18 cellular contexts compared by ENCODE assay signal in the genomic region with DNA sequence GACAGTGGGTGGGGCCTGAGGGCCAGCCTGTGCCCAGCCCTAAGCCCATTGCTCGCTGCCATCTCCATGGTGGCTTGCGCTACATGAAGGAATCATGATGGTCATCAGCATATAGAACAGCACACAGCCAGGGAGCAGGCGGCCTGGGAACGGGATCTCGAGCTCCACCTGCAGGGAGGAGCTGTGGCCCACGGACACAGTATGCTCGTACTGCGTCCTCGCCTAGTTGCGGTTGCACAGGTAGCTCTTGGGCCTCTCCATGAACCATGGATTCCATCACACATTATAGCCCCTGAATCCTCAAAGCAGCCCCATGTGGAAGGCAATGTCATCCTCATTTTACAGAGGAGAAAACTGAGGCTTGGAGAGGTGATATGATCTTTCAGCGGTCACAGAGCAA. TPM values are rescaled to one million over a fixed set of nuclear protein-coding genes. Genes with fewer than 3 reads are reported as not detected.
DNase-seq lines count a peak whose midpoint lies in the region; ATAC-seq, FAIRE-seq and TF ChIP-seq lines count a peak whose summit lies in the region.
"Had no signal": no experiment of that assay in that cellular context is flagged by ENCODE, and none has a peak within 500 bp of the region (broad histone marks: within the 10 kb centered on the region; RNA-seq: fewer than 3 reads in every experiment).

No MANE protein-coding gene starts in this region.

- no peak overlapping the region for H3K4me3 Mint-ChIP-seq in H9

- peak; percentile 30 for DNase-seq in BE2C
- peak; percentile 45 for DNase-seq in H9
- no peak for DNase-seq in RWPE2 (ENCODE audit: low spot score)
- peak; percentile 50 for DNase-seq in iPS-NIHi7 (ENCODE audit: extremely low spot score)
- DNase-seq in activated effector memory CD4-positive, alpha-beta T cell treated with Interleukin-2 at 50 U/mL for 16 hours, result no peak
- DNase-seq in RCC 7860 (ENCODE audit: low spot score), result no peak
- no peak for DNase-seq in H4 (ENCODE audit: low spot score)
- DNase-seq: activated CD4-positive, CD25-positive, alpha-beta regulatory T cell; DMS79 treated with DMSO at 0.1 percent for 48 hours; head of caudate nucleus; left cardiac atrium; thyroid gland had no signal

- H3K4me3 ChIP-seq in BE2C (ENCODE audit: low read depth, low read length) (no peak overlapping the region), RWPE2 (ENCODE audit: severe bottlenecking) (no peak overlapping the region)
- H3K4me3 ChIP-seq: HAP-1, thyroid gland had no signal

- H3K9me3 ChIP-seq in BE2C, result no peaks in the 10 kb centered on the region
- no peaks in the 10 kb centered on the region for H3K9me3 ChIP-seq in H9 (ENCODE audit: control insufficient read depth, low read depth, low read length)
- no peaks in the 10 kb centered on the region for H3K9me3 ChIP-seq in RWPE2 (ENCODE audit: severe bottlenecking)
- H3K9me3 ChIP-seq: HAP-1, thyroid gland had no signal

- no peaks in the 10 kb centered on the region for H3K36me3 Mint-ChIP-seq in H9 (ENCODE audit: insufficient read depth in 1 of 3, low read depth in 3 of 3)
- H3K36me3 Mint-ChIP-seq: activated naive CD4-positive, alpha-beta T cell treated with anti-CD3 and anti-CD28 coated beads, Interleukin-2, amount 50 U/mL, for 72 hours had no signal

- no peak overlapping the region for H2BK5ac ChIP-seq in H9 (ENCODE audit: insufficient read length, low read length)

- no peak overlapping the region for H4K91ac ChIP-seq in H9 (ENCODE audit: insufficient read length, low read depth, low read length)

- no CpG with 5 or more reads among the region's 11 CpGs for WGBS in H9 (ENCODE audit: extremely low coverage, insufficient read length, low lambda C conversion rate)

- H3K36me3 ChIP-seq in BE2C (no peaks in the 10 kb centered on the region), RWPE2 (ENCODE audit: low read depth) (no peaks in the 10 kb centered on the region)
- H3K36me3 ChIP-seq: HAP-1, thyroid gland had no signal

- no peak overlapping the region for H2BK12ac ChIP-seq in H9 (ENCODE audit: insufficient read length, low read depth, low read length)

- no peak overlapping the region for H3T11ph ChIP-seq in H9 (ENCODE audit: low read length)

- H3K4me1 ChIP-seq in BE2C, result no peaks in the 10 kb centered on the region
- no peaks in the 10 kb centered on the region for H3K4me1 ChIP-seq in H9 (ENCODE audit: insufficient read depth, low read length)
- no peaks in the 10 kb centered on the region for H3K4me1 ChIP-seq in RWPE2 (ENCODE audit: insufficient read depth, poor library complexity, severe bottlenecking)
- H3K4me1 ChIP-seq: HAP-1, thyroid gland had no signal

- H3K56ac ChIP-seq in H9 (ENCODE audit: insufficient read length, low read depth, low read length), result no peak overlapping the region

- H3K4me1 Mint-ChIP-seq in H9, result peaks cover 7 to 16% of the 10 kb centered on the region in 2 experiments

- no peak overlapping the region for H4K8ac ChIP-seq in H9 (replicated peaks; ENCODE audit: insufficient read length, low read depth, low read length)

- no peaks in the 10 kb centered on the region for H3K23me2 ChIP-seq in H9 (ENCODE audit: insufficient read length, low read depth, low read length, poor library complexity, severe bottlenecking)

- no peaks in the 10 kb centered on the region for H3K79me1 ChIP-seq in H9 (ENCODE audit: insufficient read depth, low read depth, low read length, poor library complexity, severe bottlenecking)

- peaks cover 10% of the 10 kb centered on the region for H3K27me3 Mint-ChIP-seq in H9 (ENCODE audit: low read depth)

- H3K4me2 ChIP-seq in H9 (ENCODE audit: insufficient read depth, insufficient read length, low read length), result no peak overlapping the region

- H3K27me3 ChIP-seq in BE2C (peaks cover 6% of the 10 kb centered on the region), H9 (ENCODE audit: insufficient read depth, low read length) (no peaks in the 10 kb centered on the region), RWPE2 (ENCODE audit: insufficient read depth, poor library complexity, severe bottlenecking) (no peaks in the 10 kb centered on the region)
- H3K27me3 ChIP-seq: thyroid gland had no signal

- no peak overlapping the region for H3K18ac ChIP-seq in H9 (ENCODE audit: insufficient read length, low read depth, low read length)

- no peak overlapping the region for H3K9ac ChIP-seq in H9 (ENCODE audit: extremely low read depth, insufficient read length, low read length)

- FAIRE-seq in RCC 7860 (lab: Jason Lieb, UNC), result no peak

- H2BK15ac ChIP-seq in H9 (ENCODE audit: low read depth, low read length), result no peak overlapping the region

- H3K79me2 ChIP-seq in H9 (ENCODE audit: insufficient read depth, low read length), result no peaks in the 10 kb centered on the region

- H2AFZ ChIP-seq in H9 (ENCODE audit: low read length), result no peak overlapping the region

- no peaks in the 10 kb centered on the region for H3K9me3 Mint-ChIP-seq in H9
- H3K9me3 Mint-ChIP-seq: activated naive CD4-positive, alpha-beta T cell treated with anti-CD3 and anti-CD28 coated beads, Interleukin-2, amount 50 U/mL, for 72 hours had no signal

- H2BK120ac ChIP-seq in H9 (ENCODE audit: low read depth, low read length, poor library complexity, severe bottlenecking), result no peak overlapping the region

- no peak overlapping the region for H4K5ac ChIP-seq in H9 (ENCODE audit: insufficient read length, low read depth, low read length)

- no peak overlapping the region for H3K27ac ChIP-seq in H9 (ENCODE audit: insufficient read length, low read depth, low read length)
- no peak overlapping the region for H3K27ac ChIP-seq in RWPE2 (ENCODE audit: poor library complexity, severe bottlenecking)
- H3K27ac ChIP-seq: epithelial cell of prostate, thyroid gland had no signal

- H2AK5ac ChIP-seq in H9 (ENCODE audit: insufficient read length, low read length), result no peak overlapping the region

- no peak overlapping the region for H3K23ac ChIP-seq in H9 (ENCODE audit: insufficient read length, low read depth, low read length)

- H4K20me1 ChIP-seq in H9 (ENCODE audit: control insufficient read depth, insufficient read depth, insufficient read length), result no peaks in the 10 kb centered on the region

- H2BK20ac ChIP-seq in H9 (ENCODE audit: low read depth, low read length, poor library complexity, severe bottlenecking), result no peak overlapping the region

- no peak overlapping the region for H3K27ac Mint-ChIP-seq in H9
- H3K27ac Mint-ChIP-seq: activated naive CD4-positive, alpha-beta T cell treated with anti-CD3 and anti-CD28 coated beads, Interleukin-2, amount 50 U/mL, for 72 hours had no signal

- H3K14ac ChIP-seq in H9 (ENCODE audit: insufficient read depth, low read length), result no peak overlapping the region; the same call in 1 of the 2 replicates

- no peak overlapping the region for H3K4ac ChIP-seq in H9 (ENCODE audit: low read depth, low read length)

- ATAC-seq in RWPE2 (ENCODE audit: low read depth) (no peak), GM18861 (IDR thresholded peaks at IDR 0.05; ENCODE audit: unreplicated experiment) (no peak)
- ATAC-seq: activated naive CD4-positive, alpha-beta T cell treated with anti-CD3 and anti-CD28 coated beads, Interleukin-2, amount 50 U/mL, for 72 hours; left cardiac atrium had no signal

- peak; percentile 53 for TF ChIP-seq CTCF in BE2C (IDR thresholded peaks at IDR 0.05; ENCODE audit: low read depth, low read length)
- peak; percentile 55 for TF ChIP-seq CTCF in H9 (conservative IDR thresholded peaks at IDR 0.05)
- TF ChIP-seq CTCF in RWPE2 (IDR thresholded peaks at IDR 0.05; ENCODE audit: poor library complexity, severe bottlenecking), result peak; percentile 22

RNA-seq across cellular contexts. Expression of gene SEC14L4, which starts 15.1 kb away (rescaled TPM):
- polyA plus RNA-seq in BE2C (2012; ENCODE audit: insufficient read depth, insufficient read length, low read depth), result not detected
- total RNA-seq in H9 (2021), result 0.09 and 0.17 TPM in 2 replicates
- not detected in 2 replicates for total RNA-seq in H4 (2014; rRNA removed; shearing (Covaris generic))
- total RNA-seq: left cardiac atrium had no signal

RNA-seq across cellular contexts. Expression of gene SEC14L3, which starts 18.6 kb away (rescaled TPM):
- not detected for polyA plus RNA-seq in BE2C (2012; ENCODE audit: insufficient read depth, insufficient read length, low read depth)
- not detected in 2 replicates for total RNA-seq in H9 (2021)
- not detected in 2 replicates for total RNA-seq in H4 (2014; rRNA removed; shearing (Covaris generic))
- total RNA-seq: activated naive CD4-positive, alpha-beta T cell treated with anti-CD3 and anti-CD28 coated beads, Interleukin-2, amount 50 U/mL, for 72 hours; cerebellum; left cardiac atrium; posterior vena cava had no signal

RNA-seq across cellular contexts. Expression of gene SEC14L6, which starts 56.1 kb away (rescaled TPM):
- polyA plus RNA-seq in BE2C (2012; ENCODE audit: insufficient read depth, insufficient read length, low read depth), result not detected
- total RNA-seq in H9 (2021), result 0.46 and 1.1 TPM in 2 replicates
- not detected in 2 replicates for total RNA-seq in H4 (2014; rRNA removed; shearing (Covaris generic))
- total RNA-seq: activated naive CD4-positive, alpha-beta T cell treated with anti-CD3 and anti-CD28 coated beads, Interleukin-2, amount 50 U/mL, for 72 hours had no signal

Comparison
In these comparisons a context has a peak if more than half of its experiments do, and no peak if none do; other contexts are left out.
1. DNase-seq: peak in BE2C (single experiment), H9 (single experiment) and iPS-NIHi7 (single experiment); none in RWPE2 (single experiment), activated effector memory CD4-positive, alpha-beta T cell treated with Interleukin-2 at 50 U/mL for 16 hours (single experiment), RCC 7860 (single experiment) and H4 (single experiment).
2. Peak in every context shown above with its lines, with median percentiles within 50 percentile points of each other: CTCF ChIP-seq.